Comparison of ENCODE assay signal across 17 cellular contexts in genomic region chr10:122657255-122657654, GRCh38. TPM values are rescaled to one million over a fixed set of nuclear protein-coding genes. Genes with fewer than 3 reads are reported as not detected.
DNase-seq lines count a peak whose midpoint lies in the region; ATAC-seq and TF ChIP-seq lines count a peak whose summit lies in the region.
"Had no signal": no experiment of that assay in that cellular context is flagged by ENCODE, and none has a peak within 500 bp of the region (broad histone marks: within the 10 kb centered on the region; RNA-seq: fewer than 3 reads in every experiment).

No MANE protein-coding gene starts in this region.

- H3K27me3 ChIP-seq in osteoblast (ENCODE audit: insufficient read depth, low read length) (peaks cover 9% of the 10 kb centered on the region), upper lobe of right lung (peaks cover 11% of the 10 kb centered on the region), adrenal gland (no peaks in the 10 kb centered on the region)

- peak overlapping the region; percentile 73 for H3K27ac ChIP-seq in VCaP
- no peak overlapping the region for H3K27ac ChIP-seq in osteoblast (ENCODE audit: low read depth, low read length)
- peak overlapping the region; percentile 59 for H3K27ac ChIP-seq in upper lobe of right lung
- H3K27ac ChIP-seq in adrenal gland: no peak overlapping the region

- H3K36me3 ChIP-seq in osteoblast (ENCODE audit: insufficient read depth, low read length): no peaks in the 10 kb centered on the region
- no peaks in the 10 kb centered on the region for H3K36me3 ChIP-seq in upper lobe of right lung
- no peaks in the 10 kb centered on the region for H3K36me3 ChIP-seq in adrenal gland (replicated peaks in 1 of 2)

- no peaks in the 10 kb centered on the region for H4K20me1 ChIP-seq in osteoblast (ENCODE audit: insufficient read depth, low read length)

- ATAC-seq in upper lobe of right lung: peak; percentile 6
- ATAC-seq: Panc1, SK-N-SH treated with all-trans-retinoic acid at 6 μM for 48 hours had no signal

- no peaks in the 10 kb centered on the region for H3K79me2 ChIP-seq in osteoblast (ENCODE audit: insufficient read depth, low read length)

- H3K9me3 ChIP-seq in osteoblast (ENCODE audit: low read depth, low read length) (no peaks in the 10 kb centered on the region), upper lobe of right lung (no peaks in the 10 kb centered on the region), adrenal gland (replicated peaks in 1 of 3) (no peaks in the 10 kb centered on the region)

- H2AFZ ChIP-seq in osteoblast (ENCODE audit: low read length): no peak overlapping the region

- WGBS in adrenal gland, 4 donors: 71 to 86% (median 77%) methylated on average over 2 to 4 of the region's 4 CpGs

- H3K4me2 ChIP-seq in osteoblast (ENCODE audit: insufficient read depth, low read length): no peak overlapping the region

- TF ChIP-seq CTCF in VCaP (conservative IDR thresholded peaks at IDR 0.05) (no peak), osteoblast (IDR thresholded peaks at IDR 0.05; ENCODE audit: extremely low read depth, low read depth, low read length) (no peak), upper lobe of right lung (IDR thresholded peaks at IDR 0.05) (no peak), adrenal gland (IDR thresholded peaks at IDR 0.05) (no peak)

- H3K4me3 ChIP-seq in osteoblast (ENCODE audit: insufficient read depth, low read length) (no peak overlapping the region), upper lobe of right lung (no peak overlapping the region), adrenal gland (no peak overlapping the region)

- intact Hi-C loops in upper lobe of right lung (cut with DNase I): no loop called here
- intact Hi-C loops in adrenal gland (cut with DNase I): no loop called here

- DNase-seq in activated effector memory CD4-positive, alpha-beta T cell treated with anti-CD3 and anti-CD28 coated beads, Interleukin-2, amount 50 U/mL, for 16 hours: peak; percentile 31
- no peak for DNase-seq in activated effector memory CD4-positive, alpha-beta T cell treated with Interleukin-2 at 50 U/mL for 16 hours
- DNase-seq in osteoblast (ENCODE audit: insufficient read length, low spot score, missing footprints) (peak; percentile 46), upper lobe of right lung (peak; percentile 36), nucleus accumbens (lab: John Stamatoyannopoulos, UW) (no peak), OCI-M1 (lab: John Stamatoyannopoulos, UW) (no peak), adrenal gland (no peak)
- DNase-seq: ACHN; CD4-positive, alpha-beta memory T cell; GF-D8; MV-4-11; NCI-H1417 treated with DMSO at 0.1 percent for 48 hours; NCI-H2107; SHP77 had no signal

- H3K4me1 ChIP-seq in osteoblast (ENCODE audit: insufficient read depth, low read length) (peaks cover 22% of the 10 kb centered on the region), upper lobe of right lung (peaks cover 11% of the 10 kb centered on the region), adrenal gland (replicated peaks in 1 of 2) (no peaks in the 10 kb centered on the region)

- no peak for TF ChIP-seq POLR2A in adrenal gland (IDR thresholded peaks at IDR 0.05)

RNA-seq across cellular contexts. Expression of gene C10orf120, which starts 42.4 kb away (rescaled TPM):
- total RNA-seq in osteoblast (not detected in 2 replicates), upper lobe of right lung (not detected), adrenal gland (not detected)
- not detected for polyA plus RNA-seq in adrenal gland
- total RNA-seq: CD4-positive, alpha-beta memory T cell had no signal
- polyA plus RNA-seq: CD4-positive, alpha-beta memory T cell had no signal

Comparison
In these comparisons a context has a peak if more than half of its experiments do, and no peak if none do; other contexts are left out.
1. DNase-seq: peak in activated effector memory CD4-positive, alpha-beta T cell treated with anti-CD3 and anti-CD28 coated beads, Interleukin-2, amount 50 U/mL, for 16 hours (single experiment), osteoblast (single experiment) and upper lobe of right lung (single experiment); none in activated effector memory CD4-positive, alpha-beta T cell treated with Interleukin-2 at 50 U/mL for 16 hours (single experiment), nucleus accumbens (0 of 56), OCI-M1 (single experiment) and adrenal gland (0 of 7).
2. H3K27ac ChIP-seq: peak in VCaP (single experiment) and upper lobe of right lung (single experiment); none in osteoblast (single experiment) and adrenal gland (0 of 5).